In genomic region chr16:75380870-75381269, GRCh38 we compare ENCODE assay signal across 1 cellular context.
TF ChIP-seq lines count a peak whose summit lies in the region.

No MANE protein-coding gene starts in this region.

TF ChIP-seq in HepG2, 621 proteins besides CTCF, POLR2A, EP300 and RAD21 (continued from another document):
- TF ChIP-seq ZFP91 (CRISPR knock-in tag; IDR thresholded peaks at IDR 0.05; ENCODE audit: borderline replicate concordance), result no peak
- TF ChIP-seq ZBTB3 (CRISPR knock-in tag; IDR thresholded peaks at IDR 0.05; ENCODE audit: borderline replicate concordance, low read depth), result no peak
- no peak for TF ChIP-seq E2F5 (CRISPR knock-in tag; conservative IDR thresholded peaks at IDR 0.05)
- no peak for TF ChIP-seq ZNF83 (CRISPR knock-in tag; IDR thresholded peaks at IDR 0.05; ENCODE audit: borderline replicate concordance)
- no peak for TF ChIP-seq ZNF567 (CRISPR knock-in tag; IDR thresholded peaks at IDR 0.05; ENCODE audit: borderline replicate concordance)
- TF ChIP-seq CENPT (CRISPR knock-in tag; IDR thresholded peaks at IDR 0.05; ENCODE audit: low read depth), result no peak
- TF ChIP-seq NONO (IDR thresholded peaks at IDR 0.05), result no peak
- no peak for TF ChIP-seq NONO (CRISPR knock-in tag; conservative IDR thresholded peaks at IDR 0.05)
TF ChIP-seq in HepG2: peak in this region for 0.
